In genomic region chr7:6221340-6222319, GRCh38 we compare ENCODE assay signal across 1 cellular context.
TF ChIP-seq lines count a peak whose summit lies in the region.

No MANE protein-coding gene starts in this region.

TF ChIP-seq in K562, 482 proteins besides CTCF, POLR2A, EP300 and RAD21 (continued from another document and continues in another):
- TF ChIP-seq ZBTB11 (CRISPR knock-in tag; IDR thresholded peaks at IDR 0.05): no peak
- TF ChIP-seq ZBTB12 (CRISPR knock-in tag; IDR thresholded peaks at IDR 0.05): no peak
- no peak for TF ChIP-seq ZSCAN32 (CRISPR knock-in tag; IDR thresholded peaks at IDR 0.05)
- no peak for TF ChIP-seq XRCC3 (IDR thresholded peaks at IDR 0.05)
- TF ChIP-seq ZNF449 (CRISPR knock-in tag; IDR thresholded peaks at IDR 0.05): no peak
- TF ChIP-seq IRF1 (CRISPR knock-in tag; IDR thresholded peaks at IDR 0.05; ENCODE audit: borderline replicate concordance): no peak
- TF ChIP-seq YBX1 (IDR thresholded peaks at IDR 0.05): no peak
- TF ChIP-seq SIN3A (IDR thresholded peaks at IDR 0.05; ENCODE audit: borderline replicate concordance in 2 of 2, control insufficient read depth in 1 of 2, low read depth in 2 of 2, low read length in 2 of 2): no peak
- TF ChIP-seq SMARCA5 (IDR thresholded peaks at IDR 0.05): no peak
- TF ChIP-seq MITF (IDR thresholded peaks at IDR 0.05): no peak
- no peak for TF ChIP-seq NBN (IDR thresholded peaks at IDR 0.05; ENCODE audit: low read depth)
- no peak for TF ChIP-seq THAP7 (CRISPR knock-in tag; IDR thresholded peaks at IDR 0.05)
- no peak for TF ChIP-seq CHCHD3 (CRISPR knock-in tag; IDR thresholded peaks at IDR 0.05)
- TF ChIP-seq ZC3H11A (IDR thresholded peaks at IDR 0.05; ENCODE audit: low read depth, low read length): no peak
- no peak for TF ChIP-seq CBX5 (IDR thresholded peaks at IDR 0.05; ENCODE audit: borderline replicate concordance, low read depth)
- TF ChIP-seq GATA2 (CRISPR knock-in tag; IDR thresholded peaks at IDR 0.05): no peak
- TF ChIP-seq ZNF347 (CRISPR knock-in tag; IDR thresholded peaks at IDR 0.05; ENCODE audit: low read depth): no peak
- TF ChIP-seq TBP (optimal IDR thresholded peaks at IDR 0.05; ENCODE audit: low read depth, low read length): no peak
- no peak for TF ChIP-seq NCOA4 (IDR thresholded peaks at IDR 0.05; ENCODE audit: partially characterized antibody)
- no peak for TF ChIP-seq E2F8 (IDR thresholded peaks at IDR 0.05; ENCODE audit: low read depth, partially characterized antibody)
- no peak for TF ChIP-seq ZNF407 (IDR thresholded peaks at IDR 0.05; ENCODE audit: low read depth)
- no peak for TF ChIP-seq RBM14 (IDR thresholded peaks at IDR 0.05; ENCODE audit: borderline replicate concordance, insufficient read depth, low read depth, low read length)
- TF ChIP-seq DACH1 (IDR thresholded peaks at IDR 0.05; ENCODE audit: partially characterized antibody): no peak
- TF ChIP-seq PTRF (tag; IDR thresholded peaks at IDR 0.05): no peak
- no peak for TF ChIP-seq ZKSCAN8 (CRISPR knock-in tag; IDR thresholded peaks at IDR 0.05)
- no peak for TF ChIP-seq HDGF (IDR thresholded peaks at IDR 0.05)
- TF ChIP-seq TAF7 (tag; IDR thresholded peaks at IDR 0.05): no peak
- TF ChIP-seq RBM22 (IDR thresholded peaks at IDR 0.05; ENCODE audit: low read depth, low read length, poor library complexity, severe bottlenecking): no peak
- TF ChIP-seq ZKSCAN1 (IDR thresholded peaks at IDR 0.05; ENCODE audit: low read depth, low read length): no peak
- peak; percentile 59; the same call in 1 of the 2 replicates for TF ChIP-seq MEF2D (tag; conservative IDR thresholded peaks at IDR 0.05; ENCODE audit: low read depth)
- no peak for TF ChIP-seq HOXB6 (CRISPR knock-in tag; IDR thresholded peaks at IDR 0.05; ENCODE audit: borderline replicate concordance)
- TF ChIP-seq NCOA6 (IDR thresholded peaks at IDR 0.05): no peak
- TF ChIP-seq E2F3 (CRISPR knock-in tag; IDR thresholded peaks at IDR 0.05): no peak
- TF ChIP-seq FOXK2 (conservative IDR thresholded peaks at IDR 0.05 in 1 of 2, IDR thresholded peaks at IDR 0.05 in 1 of 2; ENCODE audit: low read depth in 2 of 2): no peak
- no peak for TF ChIP-seq ZNF274 (IDR thresholded peaks at IDR 0.05; ENCODE audit: borderline replicate concordance, low read depth, low read length)
- TF ChIP-seq CTCFL (IDR thresholded peaks at IDR 0.05; ENCODE audit: borderline replicate concordance, insufficient read depth, low read depth, low read length, poor library complexity, severe bottlenecking): no peak
- TF ChIP-seq ZNF75A (CRISPR knock-in tag; IDR thresholded peaks at IDR 0.05): no peak
- no peak for TF ChIP-seq ZNF282 (CRISPR knock-in tag; IDR thresholded peaks at IDR 0.05)
- TF ChIP-seq ETV1 (tag; conservative IDR thresholded peaks at IDR 0.05; ENCODE audit: low read depth): no peak; the same call in 1 of the 2 replicates
- no peak for TF ChIP-seq TSC22D4 (tag; IDR thresholded peaks at IDR 0.05)
